In the genomic region with DNA sequence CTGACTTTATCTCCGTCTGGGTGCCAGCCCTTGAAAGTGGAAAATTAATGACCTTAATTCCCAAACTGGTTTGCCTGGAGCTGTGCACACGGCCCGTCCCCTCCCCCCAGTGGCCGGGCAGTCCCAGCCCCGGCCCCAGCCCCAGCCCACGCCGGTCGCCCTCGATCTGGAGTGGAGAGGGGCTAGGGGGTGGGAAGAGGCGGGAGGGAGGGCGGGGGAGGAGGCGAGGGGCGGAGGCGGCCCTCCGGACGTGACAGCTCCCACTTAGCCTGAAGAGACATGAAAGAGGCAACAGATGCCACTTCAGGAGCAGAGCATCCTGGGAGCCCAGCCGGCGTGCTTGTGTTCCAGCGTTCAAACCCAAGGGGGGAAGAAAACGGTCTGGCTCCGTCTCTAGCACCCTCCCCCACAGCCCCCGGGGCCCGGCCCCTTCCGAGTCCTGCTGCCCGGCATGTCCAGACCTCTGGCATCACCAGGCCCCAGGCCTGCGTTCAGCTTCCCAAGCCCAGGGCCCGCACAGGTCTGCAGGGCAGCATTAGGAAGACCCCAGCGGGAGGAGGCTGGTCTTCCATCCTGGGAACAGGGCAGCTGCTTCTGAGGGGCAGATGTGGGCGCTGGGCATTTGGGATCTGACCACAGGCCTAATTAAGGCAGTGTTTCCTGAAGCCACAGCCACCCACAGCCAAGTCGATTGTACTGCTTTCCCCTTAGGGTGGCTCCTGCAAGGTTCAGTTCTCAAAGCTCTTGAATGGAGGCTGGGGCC, we compare ENCODE assay signal across 9 cellular contexts. TPM values are rescaled to one million over a fixed set of nuclear protein-coding genes. Genes with fewer than 3 reads are reported as not detected.
DNase-seq lines count a peak whose midpoint lies in the region; ATAC-seq and TF ChIP-seq lines count a peak whose summit lies in the region.
"Had no signal": no experiment of that assay in that cellular context is flagged by ENCODE, and none has a peak within 500 bp of the region (broad histone marks: within the 10 kb centered on the region; RNA-seq: fewer than 3 reads in every experiment).

No MANE protein-coding gene starts in this region.

- no peak overlapping the region for H3K4me3 Mint-ChIP-seq in activated naive CD4-positive, alpha-beta T cell treated with anti-CD3 and anti-CD28 coated beads, Interleukin-2, amount 10 ng/mL, durations not matched to agents 7 days and 5 days
- H3K4me3 Mint-ChIP-seq: B cell had no signal

- H3K27me3 ChIP-seq in vagina = no peaks in the 10 kb centered on the region

- no peaks in the 10 kb centered on the region for H3K9me3 ChIP-seq in vagina

- no peaks in the 10 kb centered on the region for H3K36me3 ChIP-seq in vagina

- peaks cover 4% of the 10 kb centered on the region for H3K27me3 Mint-ChIP-seq in activated naive CD4-positive, alpha-beta T cell treated with anti-CD3 and anti-CD28 coated beads, Interleukin-2, amount 10 ng/mL, durations not matched to agents 7 days and 5 days

- intact Hi-C loops in vagina (cut with DNase I) = no loop called here

- CTCF ChIA-PET in activated naive CD4-positive, alpha-beta T cell treated with anti-CD3 and anti-CD28 coated beads, Interleukin-2, amount 10 ng/mL, durations not matched to agents 7 days and 5 days (lab: Charles Lee) = no interaction called here

- H3K27ac ChIP-seq in vagina = no peak overlapping the region

- no peak for TF ChIP-seq CTCF in vagina (IDR thresholded peaks at IDR 0.05)

- peak overlapping the region; percentile 18 to 27 for H3K4me3 ChIP-seq in vagina

- no peak for TF ChIP-seq POLR2A in vagina (IDR thresholded peaks at IDR 0.05)

- H3K4me1 Mint-ChIP-seq in activated naive CD4-positive, alpha-beta T cell treated with anti-CD3 and anti-CD28 coated beads, Interleukin-2, amount 10 ng/mL, durations not matched to agents 7 days and 5 days = no peaks in the 10 kb centered on the region
- H3K4me1 Mint-ChIP-seq: B cell had no signal

- no peak overlapping the region for H3K27ac Mint-ChIP-seq in activated naive CD4-positive, alpha-beta T cell treated with anti-CD3 and anti-CD28 coated beads, Interleukin-2, amount 10 ng/mL, durations not matched to agents 7 days and 5 days
- H3K27ac Mint-ChIP-seq: B cell had no signal

- ATAC-seq in left lobe of liver (no peak), HG02610 (IDR thresholded peaks at IDR 0.05; ENCODE audit: unreplicated experiment) (no peak)

- peak; percentile 52 for DNase-seq in activated effector memory CD4-positive, alpha-beta T cell treated with anti-CD3 and anti-CD28 coated beads, Interleukin-2, amount 50 U/mL, for 16 hours
- no peak for DNase-seq in activated effector memory CD4-positive, alpha-beta T cell treated with Interleukin-2 at 50 U/mL for 16 hours
- DNase-seq in activated CD8-positive, alpha-beta memory T cell treated with anti-CD3 and anti-CD28 coated beads, Interleukin-2, amount 50 U/mL, for 48 hours = peak; percentile 46
- DNase-seq in left lobe of liver (ENCODE audit: low spot score) (peak; percentile 35), vagina (ENCODE audit: extremely low spot score in 2 of 2) (peak; percentile 70 to 81), NCI-H2081 treated with DMSO at 0.1 percent for 48 hours (lab: John Stamatoyannopoulos, UW) (no peak)
- no peak for DNase-seq in activated naive CD4-positive, alpha-beta T cell treated with anti-CD3 and anti-CD28 coated beads, Interleukin-2, amount 10 ng/mL, durations not matched to agents 7 days and 5 days

- no peaks in the 10 kb centered on the region for H3K9me3 Mint-ChIP-seq in activated naive CD4-positive, alpha-beta T cell treated with anti-CD3 and anti-CD28 coated beads, Interleukin-2, amount 10 ng/mL, durations not matched to agents 7 days and 5 days

- peaks cover 10% of the 10 kb centered on the region for H3K4me1 ChIP-seq in vagina

- H3K36me3 Mint-ChIP-seq in activated naive CD4-positive, alpha-beta T cell treated with anti-CD3 and anti-CD28 coated beads, Interleukin-2, amount 10 ng/mL, durations not matched to agents 7 days and 5 days = no peaks in the 10 kb centered on the region

RNA-seq across cellular contexts. Expression of a gene that starts 20.0 kb away (rescaled TPM):
- total RNA-seq in left lobe of liver (not detected), vagina (not detected)
- total RNA-seq: B cell had no signal

Comparison
In these comparisons a context has a peak if more than half of its experiments do, and no peak if none do; other contexts are left out.
1. DNase-seq: peak in activated effector memory CD4-positive, alpha-beta T cell treated with anti-CD3 and anti-CD28 coated beads, Interleukin-2, amount 50 U/mL, for 16 hours (single experiment), activated CD8-positive, alpha-beta memory T cell treated with anti-CD3 and anti-CD28 coated beads, Interleukin-2, amount 50 U/mL, for 48 hours (single experiment), left lobe of liver (single experiment) and vagina (2 of 2); none in activated effector memory CD4-positive, alpha-beta T cell treated with Interleukin-2 at 50 U/mL for 16 hours (single experiment), activated naive CD4-positive, alpha-beta T cell treated with anti-CD3 and anti-CD28 coated beads, Interleukin-2, amount 10 ng/mL, durations not matched to agents 7 days and 5 days (single experiment) and NCI-H2081 treated with DMSO at 0.1 percent for 48 hours (single experiment).